In the genomic region with DNA sequence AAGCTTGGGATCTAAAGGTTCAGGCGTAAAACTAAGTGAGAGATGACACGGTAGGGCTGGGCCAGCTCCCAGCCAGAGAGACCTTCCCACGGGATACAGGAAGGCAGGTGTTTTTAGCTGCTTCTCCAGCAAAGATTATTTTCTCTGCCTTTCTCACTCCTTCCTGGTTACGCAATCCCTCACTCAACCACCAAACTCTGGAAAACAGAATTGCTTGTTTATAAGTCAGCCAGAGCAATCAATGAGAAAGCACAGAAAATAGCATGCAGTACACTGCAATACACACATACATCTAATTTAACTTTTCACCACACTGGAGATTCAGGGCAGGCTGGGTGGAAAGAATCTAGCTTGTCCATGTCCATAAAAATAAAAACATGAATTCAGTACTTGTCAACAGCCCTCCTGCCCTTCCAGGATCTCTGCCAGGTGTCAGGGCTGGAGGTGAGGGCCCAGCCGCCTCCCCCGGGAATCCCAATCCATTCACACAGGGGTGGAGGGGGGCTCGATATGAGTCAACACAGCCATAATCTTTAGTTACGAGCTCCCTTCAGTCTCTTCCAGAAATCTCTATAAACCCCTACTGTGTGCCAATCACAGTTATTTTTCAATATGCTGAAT, we compare ENCODE assay signal across 11 cellular contexts. TPM values are rescaled to one million over a fixed set of nuclear protein-coding genes. Genes with fewer than 3 reads are reported as not detected.
A peak's percentile ranks its signal among the peaks of the same experiment; 100 is the strongest.
DNase-seq lines count a peak whose midpoint lies in the region; ATAC-seq, FAIRE-seq and TF ChIP-seq lines count a peak whose summit lies in the region.
"Had no signal": no experiment of that assay in that cellular context is flagged by ENCODE, and none has a peak within 500 bp of the region (broad histone marks: within the 10 kb centered on the region; RNA-seq: fewer than 3 reads in every experiment).

No MANE protein-coding gene starts in this region.

- FAIRE-seq in H1 (lab: Jason Lieb, UNC), result no peak

- H3K4me1 ChIP-seq in H1 (replicated peaks in 1 of 4; ENCODE audit: control insufficient read depth in 3 of 4, insufficient read depth in 4 of 4, low read length in 3 of 4) (peaks cover 0 to 5% (median 1%) of the 10 kb centered on the region in 4 experiments; a peak in 4 of 7 replicates), mucosa of rectum (ENCODE audit: control insufficient read depth in 2 of 2, insufficient read depth in 2 of 2, low read length in 2 of 2) (peaks cover 45 to 65% of the 10 kb centered on the region in 2 donors)

- H4K91ac ChIP-seq in H1 (replicated peaks; ENCODE audit: insufficient read length, low read length), result no peak overlapping the region

- peaks cover 6 to 22% of the 10 kb centered on the region in 2 experiments for H4K20me1 ChIP-seq in H1 (replicated peaks in 1 of 2; ENCODE audit: control insufficient read depth in 1 of 2, insufficient read depth in 2 of 2, low read length in 2 of 2)

- DNase-seq in DMS153 treated with DMSO at 0.1 percent for 48 hours (lab: John Stamatoyannopoulos, UW; ENCODE audit: unreplicated experiment), result peak; percentile 78
- peak; percentile 61 for DNase-seq in NCI-H2029 (lab: John Stamatoyannopoulos, UW)
- no peak for DNase-seq in H1 (ENCODE audit: low read depth in 1 of 2, low spot score in 2 of 2)
- DNase-seq in osteocyte (ENCODE audit: extremely low spot score, unreplicated experiment), result no peak
- no peak for DNase-seq in NCI-H524 (lab: John Stamatoyannopoulos, UW)
- DNase-seq: activated CD8-positive, alpha-beta T cell treated with anti-CD3 and anti-CD28 coated beads, Interleukin-2, amount 10 ng/mL, durations not matched to agents 7 days and 5 days; immature natural killer cell had no signal

- H2BK120ac ChIP-seq in H1 (replicated peaks; ENCODE audit: low read depth, low read length), result peak overlapping the region; percentile 33

- TF ChIP-seq CTCF in H1 (IDR thresholded peaks at IDR 0.05; ENCODE audit: control extremely low read depth in 1 of 3, insufficient read depth in 1 of 3, low read depth in 1 of 3, low read length in 3 of 3) (no peak), osteocyte (IDR thresholded peaks at IDR 0.05) (no peak)

- H3K56ac ChIP-seq in H1 (replicated peaks; ENCODE audit: insufficient read length, low read depth, low read length), result no peak overlapping the region

- peaks cover 0 to 4% (median 1%) of the 10 kb centered on the region in 4 experiments; a peak in 2 of 8 replicates for H3K36me3 ChIP-seq in H1 (ENCODE audit: control insufficient read depth in 2 of 4, insufficient read depth in 4 of 4, low read length in 3 of 4)
- peaks cover 2% of the 10 kb centered on the region in 2 donors for H3K36me3 ChIP-seq in mucosa of rectum (ENCODE audit: control insufficient read depth in 2 of 2, insufficient read depth in 2 of 2, low read length in 2 of 2)

- H2AK5ac ChIP-seq in H1 (ENCODE audit: low read depth, low read length), result no peak overlapping the region

- H3K4me1 Mint-ChIP-seq in osteocyte (ENCODE audit: unreplicated experiment), result peaks cover 3% of the 10 kb centered on the region
- H3K4me1 Mint-ChIP-seq: central memory CD8-positive, alpha-beta T cell; immature natural killer cell had no signal

- H4K8ac ChIP-seq in H1 (ENCODE audit: extremely low read depth, insufficient read depth, low read length), result no peak overlapping the region; the same call in 1 of the 2 replicates

- no peak overlapping the region for H2BK20ac ChIP-seq in H1 (ENCODE audit: low read length)

- no peaks in the 10 kb centered on the region for H3K36me3 Mint-ChIP-seq in osteocyte (ENCODE audit: unreplicated experiment)
- H3K36me3 Mint-ChIP-seq: immature natural killer cell had no signal

- no peak overlapping the region for H2BK15ac ChIP-seq in H1 (ENCODE audit: low read length)

- H3K79me1 ChIP-seq in H1 (ENCODE audit: low read depth, low read length), result peaks cover 6% of the 10 kb centered on the region

- H3K4me3 ChIP-seq in H1 (ENCODE audit: extremely low read depth in 1 of 4, insufficient read depth in 2 of 4, low read depth in 3 of 4, low read length in 4 of 4) (no peak overlapping the region), mucosa of rectum (ENCODE audit: low read length in 2 of 2) (peak overlapping the region in 1 of 2 donors; percentile 7)

- no peaks in the 10 kb centered on the region for H3K9me3 Mint-ChIP-seq in osteocyte (ENCODE audit: unreplicated experiment)
- H3K9me3 Mint-ChIP-seq: central memory CD8-positive, alpha-beta T cell; immature natural killer cell had no signal

- H3K79me2 ChIP-seq in H1 (ENCODE audit: control insufficient read depth in 1 of 2, insufficient read depth in 2 of 2, low read length in 2 of 2), result peaks cover 0 to 70% of the 10 kb centered on the region in 2 experiments; a peak in 2 of 4 replicates

- no peak overlapping the region for H3K27ac Mint-ChIP-seq in osteocyte (ENCODE audit: unreplicated experiment)
- H3K27ac Mint-ChIP-seq: activated CD8-positive, alpha-beta T cell treated with anti-CD3 and anti-CD28 coated beads, Interleukin-2, amount 10 ng/mL, durations not matched to agents 7 days and 5 days; immature natural killer cell had no signal

- no peaks in the 10 kb centered on the region for H3K23me2 ChIP-seq in H1 (ENCODE audit: low read depth, low read length)

- no peak overlapping the region for H3K18ac ChIP-seq in H1 (ENCODE audit: extremely low read depth, low read length)

- no peak for TF ChIP-seq RAD21 in H1 (IDR thresholded peaks at IDR 0.05 in 1 of 2, conservative IDR thresholded peaks at IDR 0.05 in 1 of 2; ENCODE audit: low read depth in 2 of 2, low read length in 2 of 2)

- CTCF ChIA-PET in H1 (lab: Charles Lee; ENCODE audit: partially characterized antibody), result interaction anchor here (0.7 to 1.7 kb wide), 4 partner anchors 16 to 30 kb away, joined by 3 to 5 read pairs (median 4); no protein-coding TSS in a partner anchor

- H2AFZ ChIP-seq in H1 (ENCODE audit: low read length), result no peak overlapping the region

- POLR2A ChIA-PET in H1 (lab: Charles Lee; ENCODE audit: partially characterized antibody), result interaction anchor here (0.6 to 1.9 kb wide), 7 partner anchors 10 to 703 kb away, joined by 3 to 10 read pairs (median 3); a partner anchor contains a TSS

- H2BK12ac ChIP-seq in H1 (ENCODE audit: low read depth, low read length), result no peak overlapping the region

- ATAC-seq in GM19395 (IDR thresholded peaks at IDR 0.05; ENCODE audit: unreplicated experiment) (no peak), HG03378 (IDR thresholded peaks at IDR 0.05; ENCODE audit: unreplicated experiment) (no peak)
- ATAC-seq: activated CD8-positive, alpha-beta T cell treated with anti-CD3 and anti-CD28 coated beads, Interleukin-2, amount 10 ng/mL, durations not matched to agents 7 days and 5 days had no signal

- no peaks in the 10 kb centered on the region for H3K27me3 Mint-ChIP-seq in osteocyte (ENCODE audit: unreplicated experiment)
- H3K27me3 Mint-ChIP-seq: central memory CD8-positive, alpha-beta T cell had no signal

- H3K14ac ChIP-seq in H1 (ENCODE audit: insufficient read length), result no peak overlapping the region

- H3K23ac ChIP-seq in H1 (ENCODE audit: insufficient read length), result no peak overlapping the region

- H3K27me3 ChIP-seq in H1 (replicated peaks in 1 of 4; ENCODE audit: control insufficient read depth in 3 of 4, extremely low read depth in 1 of 4, insufficient read depth in 3 of 4, low read length in 3 of 4) (no peaks in the 10 kb centered on the region), mucosa of rectum (ENCODE audit: control insufficient read depth in 2 of 2, insufficient read depth in 2 of 2, low read length in 2 of 2) (no peaks in the 10 kb centered on the region)

- H3K4me2 ChIP-seq in H1 (ENCODE audit: insufficient read depth in 1 of 2, low read depth in 2 of 2, low read length in 2 of 2), result no peak overlapping the region

- H4K5ac ChIP-seq in H1 (ENCODE audit: insufficient read length, low read depth, low read length), result no peak overlapping the region

- H2BK5ac ChIP-seq in H1 (ENCODE audit: low read depth, low read length), result no peak overlapping the region

- H3K27ac ChIP-seq in H1 (ENCODE audit: low read depth, low read length) (no peak overlapping the region), mucosa of rectum (ENCODE audit: low read depth in 2 of 2, low read length in 2 of 2) (peak overlapping the region; percentile 90 to 94)

- H3K9me3 ChIP-seq in H1 (ENCODE audit: insufficient read depth in 2 of 2, low read depth in 1 of 2, low read length in 1 of 2) (no peaks in the 10 kb centered on the region), mucosa of rectum (ENCODE audit: control insufficient read depth in 2 of 2, low read length in 2 of 2) (no peaks in the 10 kb centered on the region)

- no peak for TF ChIP-seq EP300 in H1 (IDR thresholded peaks at IDR 0.05; ENCODE audit: borderline replicate concordance in 1 of 2, low read depth in 2 of 2, low read length in 2 of 2)

- H3K9ac ChIP-seq in H1 (replicated peaks in 1 of 4; ENCODE audit: extremely low read depth in 1 of 4, low read depth in 3 of 4, low read length in 3 of 4) (no peak overlapping the region), mucosa of rectum (ENCODE audit: low read depth in 1 of 2, low read length in 2 of 2) (peak overlapping the region; percentile 54 to 74)

- no peak overlapping the region for H3K4ac ChIP-seq in H1 (replicated peaks; ENCODE audit: insufficient read length, low read depth, low read length)

- 86% methylated on average over 8 of the region's 8 CpGs; no CpG with 5 or more reads in 1 of the 2 experiments for WGBS in H1 (ENCODE audit: extremely low coverage in 1 of 2, insufficient coverage in 1 of 2, insufficient read length in 1 of 2, insufficient replicate concordance in 2 of 2, low coverage in 1 of 2, low lambda C conversion rate in 2 of 2, missing lambda C conversion rate in 1 of 2), 2 experiments

- TF ChIP-seq POLR2A in H1 (IDR thresholded peaks at IDR 0.05; ENCODE audit: control extremely low read depth in 1 of 2, low read depth in 2 of 2, low read length in 2 of 2), result no peak

- H3K4me3 Mint-ChIP-seq in osteocyte (ENCODE audit: unreplicated experiment), result no peak overlapping the region
- H3K4me3 Mint-ChIP-seq: activated CD8-positive, alpha-beta T cell treated with anti-CD3 and anti-CD28 coated beads, Interleukin-2, amount 10 ng/mL, durations not matched to agents 7 days and 5 days; central memory CD8-positive, alpha-beta T cell; immature natural killer cell had no signal

RNA-seq across cellular contexts. Expression of a gene that starts 12.2 kb away (rescaled TPM):
- 31.1 and 36.2 TPM in 2 replicates for total RNA-seq in H1 (2021; fragmentation: NEBNext Ultra II Directional; extraction: Animal tissue kit (Norgen Biotek cat#: 25700))
- 22.8 and 27.2 TPM in 2 replicates for polyA plus RNA-seq in H1 (2011; rRNA removed)
- 28.8 TPM for polyA plus RNA-seq in H1 (2011; cell fraction: cytosol; rRNA removed)
- 26.0 TPM for polyA plus RNA-seq in H1 (2011; cell fraction: nucleus; rRNA removed)
- polyA plus RNA-seq in H1 (2012, experiment 1 of 2), result 23.3 to 37.2 TPM (median 28.3 TPM) in 4 replicates
- 15.6 TPM for polyA plus RNA-seq in H1 (2012, experiment 2 of 2)
- 14.1 TPM for polyA plus RNA-seq in H1 (2013, experiment 1 of 2)
- polyA plus RNA-seq in H1 (2013, experiment 2 of 2), result 15.8 TPM
- polyA minus RNA-seq in H1 (2011; rRNA and poly(A)+ RNA removed), result 29.3 and 36.6 TPM in 2 replicates
- 33.2 TPM for polyA minus RNA-seq in H1 (2011; cell fraction: cytosol; rRNA and poly(A)+ RNA removed)
- 18.1 TPM for polyA minus RNA-seq in H1 (2011; cell fraction: nucleus; rRNA and poly(A)+ RNA removed)
- 4.0 and 4.9 TPM in 2 replicates for total RNA-seq in osteocyte
- polyA plus RNA-seq: immature natural killer cell had no signal

RNA-seq across cellular contexts. Expression of a gene that starts 28.5 kb away (rescaled TPM):
- 8.2 and 8.8 TPM in 2 replicates for total RNA-seq in H1 (2021; fragmentation: NEBNext Ultra II Directional; extraction: Animal tissue kit (Norgen Biotek cat#: 25700))
- 3.5 and 4.3 TPM in 2 replicates for polyA plus RNA-seq in H1 (2011; rRNA removed)
- polyA plus RNA-seq in H1 (2011; cell fraction: cytosol; rRNA removed), result 8.1 TPM
- 12.4 TPM for polyA plus RNA-seq in H1 (2011; cell fraction: nucleus; rRNA removed)
- polyA plus RNA-seq in H1 (2012, experiment 1 of 2), result 8.0 to 15.0 TPM (median 9.1 TPM) in 4 replicates
- 1.3 TPM for polyA plus RNA-seq in H1 (2012, experiment 2 of 2)
- polyA plus RNA-seq in H1 (2013, experiment 1 of 2), result 7.1 TPM
- polyA plus RNA-seq in H1 (2013, experiment 2 of 2), result 6.1 TPM
- 8.8 and 12.0 TPM in 2 replicates for polyA minus RNA-seq in H1 (2011; rRNA and poly(A)+ RNA removed)
- 2.4 TPM for polyA minus RNA-seq in H1 (2011; cell fraction: cytosol; rRNA and poly(A)+ RNA removed)
- 9.9 TPM for polyA minus RNA-seq in H1 (2011; cell fraction: nucleus; rRNA and poly(A)+ RNA removed)
- total RNA-seq in osteocyte, result 8.2 and 9.4 TPM in 2 replicates

Comparison
In these comparisons a context has a peak if more than half of its experiments do, and no peak if none do; other contexts are left out.
1. DNase-seq: peak in DMS153 treated with DMSO at 0.1 percent for 48 hours (single experiment) and NCI-H2029 (single experiment); none in H1 (0 of 2), osteocyte (single experiment) and NCI-H524 (0 of 2).
2. H3K9ac ChIP-seq: peak in mucosa of rectum (2 of 2); none in H1 (0 of 4).